ENCODE assay signal across 14 cellular contexts in genomic region chr1:2602866-2603520, GRCh38. TPM values are rescaled to one million over a fixed set of nuclear protein-coding genes. Genes with fewer than 3 reads are reported as not detected.
"Had no signal": no experiment of that assay in that cellular context is flagged by ENCODE, and none has a peak within 500 bp of the region (broad histone marks: within the 10 kb centered on the region; RNA-seq: fewer than 3 reads in every experiment).

No MANE protein-coding gene starts in this region.

- ATAC-seq: activated CD4-positive, CD25-positive, alpha-beta regulatory T cell treated with anti-CD3 and anti-CD28 coated beads, Interleukin-2, amount 50 U/mL, for 24 hours; naive thymus-derived CD8-positive, alpha-beta T cell; T-cell had no signal

- H3K27ac Mint-ChIP-seq: naive thymus-derived CD8-positive, alpha-beta T cell had no signal

- H3K36me3 Mint-ChIP-seq: naive thymus-derived CD8-positive, alpha-beta T cell; T-cell had no signal

- DNase-seq: activated CD4-positive, alpha-beta T cell treated with anti-CD3 and anti-CD28 coated beads, Interleukin-2, amount 50 U/mL, for 4 hours; activated T-cell treated with anti-CD3 and anti-CD28 coated beads, Interleukin-2, amount 50 U/mL, for 1 hour; mammary epithelial cell; naive thymus-derived CD8-positive, alpha-beta T cell; stimulated activated CD4-positive, alpha-beta T cell treated with anti-CD3 and anti-CD28 coated beads, Interleukin-12 subunit alpha, Interleukin-12 subunit beta, amount 100 ng/mL, for 4 hours; stimulated activated CD4-positive, alpha-beta T cell treated with anti-CD3 and anti-CD28 coated beads, Interleukin-2, amount 100 ng/mL, for 24 hours; T-helper 9 cell had no signal

- H3K27me3 ChIP-seq: cardiac muscle cell had no signal

- H3K4me1 ChIP-seq: adrenal gland, SJSA1 had no signal

- H3K9me3 ChIP-seq: SJSA1 had no signal

- H3K27ac ChIP-seq: adrenal gland, cardiac muscle cell, esophagus muscularis mucosa, SJSA1, tibial nerve had no signal

- H3K4me3 ChIP-seq: adrenal gland, cardiac muscle cell, esophagus muscularis mucosa, SJSA1, tibial nerve had no signal

- H3K4me1 Mint-ChIP-seq: T-cell had no signal

- H3K36me3 ChIP-seq: adrenal gland, cardiac muscle cell, esophagus muscularis mucosa, SJSA1, tibial nerve had no signal

- H3K4me3 Mint-ChIP-seq: naive thymus-derived CD8-positive, alpha-beta T cell; T-cell had no signal

RNA-seq across cellular contexts. Expression of gene MMEL1, which starts 29.8 kb away (rescaled TPM):
- total RNA-seq: cardiac muscle cell, mammary epithelial cell, SJSA1 had no signal
- polyA plus RNA-seq: cardiac muscle cell, mammary epithelial cell had no signal
